1 cellular context compared by ENCODE assay signal in genomic region chr3:149145361-149145760, GRCh38.
TF ChIP-seq lines count a peak whose summit lies in the region.

No MANE protein-coding gene starts in this region.

TF ChIP-seq in GM12878, 131 proteins besides CTCF, POLR2A, EP300 and RAD21:
- no peak for TF ChIP-seq NR2C1 (IDR thresholded peaks at IDR 0.05)
- TF ChIP-seq TCF7 (IDR thresholded peaks at IDR 0.05; ENCODE audit: borderline replicate concordance) = no peak
- no peak for TF ChIP-seq E2F4 (IDR thresholded peaks at IDR 0.05; ENCODE audit: low read depth, low read length)
